ENCODE assay signal across 1 cellular context in genomic region chr12:124228050-124228711, GRCh38.
TF ChIP-seq lines count a peak whose summit lies in the region.

No MANE protein-coding gene starts in this region.

TF ChIP-seq in K562, 482 proteins besides CTCF, POLR2A, EP300 and RAD21 (continued from another document and continues in another):
- peak; percentile 93 for TF ChIP-seq ZNF175 (CRISPR knock-in tag; IDR thresholded peaks at IDR 0.05; ENCODE audit: low read depth)
- TF ChIP-seq NR2C1 (IDR thresholded peaks at IDR 0.05): no peak
- TF ChIP-seq NR2C1 (tag; IDR thresholded peaks at IDR 0.05): 0 out of 2 replicates have a peak, but pooled peaks have one; percentile 33
- TF ChIP-seq MAZ (CRISPR knock-in tag; conservative IDR thresholded peaks at IDR 0.05 in 1 of 2, IDR thresholded peaks at IDR 0.05 in 1 of 2): peak in 1 of 2 experiments; percentile 35; a peak in 1 of 4 replicates
- peak; percentile 19; the same call in 1 of the 2 replicates for TF ChIP-seq ZNF76 (CRISPR knock-in tag; IDR thresholded peaks at IDR 0.05; ENCODE audit: borderline replicate concordance)
- TF ChIP-seq ZNF232 (CRISPR knock-in tag; IDR thresholded peaks at IDR 0.05): no peak
- peak; percentile 75; the same call in 1 of the 2 replicates for TF ChIP-seq SMAD4 (CRISPR knock-in tag; conservative IDR thresholded peaks at IDR 0.05)
- TF ChIP-seq USF1 (CRISPR knock-in tag; IDR thresholded peaks at IDR 0.05): peak; percentile 62
- TF ChIP-seq ZKSCAN8 (CRISPR knock-in tag; IDR thresholded peaks at IDR 0.05): peak; percentile 42; the same call in 1 of the 2 replicates
- no peak for TF ChIP-seq PURB (CRISPR knock-in tag; IDR thresholded peaks at IDR 0.05; ENCODE audit: low read depth)
- no peak for TF ChIP-seq ZMIZ1 (IDR thresholded peaks at IDR 0.05; ENCODE audit: low read depth in 2 of 2, low read length in 2 of 2)
- TF ChIP-seq ETV1 (tag; conservative IDR thresholded peaks at IDR 0.05; ENCODE audit: low read depth): 0 out of 2 replicates have a peak, but pooled peaks have one; percentile 22
- 0 out of 2 replicates have a peak, but pooled peaks have one; percentile 13 for TF ChIP-seq ZNF449 (CRISPR knock-in tag; IDR thresholded peaks at IDR 0.05)
- no peak for TF ChIP-seq SP2 (IDR thresholded peaks at IDR 0.05; ENCODE audit: extremely low read depth, low read depth, low read length, poor library complexity, severe bottlenecking)
- TF ChIP-seq E2F3 (CRISPR knock-in tag; IDR thresholded peaks at IDR 0.05): no peak
- TF ChIP-seq ZFP91 (CRISPR knock-in tag; IDR thresholded peaks at IDR 0.05): no peak
- peak; percentile 65 to 80; a peak in 2 of 4 replicates for TF ChIP-seq TRIM24 (IDR thresholded peaks at IDR 0.05)
- TF ChIP-seq DACH1 (IDR thresholded peaks at IDR 0.05; ENCODE audit: partially characterized antibody): no peak
- TF ChIP-seq BRCA1 (IDR thresholded peaks at IDR 0.05): no peak
- no peak for TF ChIP-seq BRCA1 (CRISPR knock-in tag; IDR thresholded peaks at IDR 0.05)
- TF ChIP-seq CREB3L1 (IDR thresholded peaks at IDR 0.05; ENCODE audit: borderline replicate concordance, low read depth): peak; percentile 15; the same call in 1 of the 2 replicates
- TF ChIP-seq ZNF589 (CRISPR knock-in tag; IDR thresholded peaks at IDR 0.05; ENCODE audit: low read depth): peak; percentile 95
- TF ChIP-seq TSHZ1 (CRISPR knock-in tag; IDR thresholded peaks at IDR 0.05): 0 out of 2 replicates have a peak, but pooled peaks have one; percentile 40
- TF ChIP-seq THRB (CRISPR knock-in tag; conservative IDR thresholded peaks at IDR 0.05): no peak
- TF ChIP-seq IRF9 (tag; IDR thresholded peaks at IDR 0.05): peak; percentile 51; the same call in 1 of the 2 replicates
- TF ChIP-seq USF2 (CRISPR knock-in tag; IDR thresholded peaks at IDR 0.05): peak; percentile 65
- TF ChIP-seq ZNF79 (CRISPR knock-in tag; IDR thresholded peaks at IDR 0.05; ENCODE audit: low read depth): no peak
- TF ChIP-seq SMAD3 (CRISPR knock-in tag; conservative IDR thresholded peaks at IDR 0.05): 0 out of 2 replicates have a peak, but pooled peaks have one; percentile 28
- peak; percentile 62; the same call in 1 of the 2 replicates for TF ChIP-seq ZNF395 (CRISPR knock-in tag; IDR thresholded peaks at IDR 0.05)
- peak; percentile 57 for TF ChIP-seq CEBPB (tag; IDR thresholded peaks at IDR 0.05)
- TF ChIP-seq MYC (IDR thresholded peaks at IDR 0.05; ENCODE audit: low read depth, low read length): peak; percentile 44; the same call in 1 of the 2 replicates
- peak; percentile 73; the same call in 1 of the 2 replicates for TF ChIP-seq MYC (CRISPR knock-in tag; IDR thresholded peaks at IDR 0.05; ENCODE audit: borderline replicate concordance, low read depth)
- TF ChIP-seq ELF2 (CRISPR knock-in tag; IDR thresholded peaks at IDR 0.05): no peak
- TF ChIP-seq ZNF584 (CRISPR knock-in tag; IDR thresholded peaks at IDR 0.05; ENCODE audit: low read depth): peak; percentile 96
- TF ChIP-seq NR3C1 (CRISPR knock-in tag; IDR thresholded peaks at IDR 0.05): no peak
